8 cellular contexts compared by ENCODE assay signal in the genomic region with DNA sequence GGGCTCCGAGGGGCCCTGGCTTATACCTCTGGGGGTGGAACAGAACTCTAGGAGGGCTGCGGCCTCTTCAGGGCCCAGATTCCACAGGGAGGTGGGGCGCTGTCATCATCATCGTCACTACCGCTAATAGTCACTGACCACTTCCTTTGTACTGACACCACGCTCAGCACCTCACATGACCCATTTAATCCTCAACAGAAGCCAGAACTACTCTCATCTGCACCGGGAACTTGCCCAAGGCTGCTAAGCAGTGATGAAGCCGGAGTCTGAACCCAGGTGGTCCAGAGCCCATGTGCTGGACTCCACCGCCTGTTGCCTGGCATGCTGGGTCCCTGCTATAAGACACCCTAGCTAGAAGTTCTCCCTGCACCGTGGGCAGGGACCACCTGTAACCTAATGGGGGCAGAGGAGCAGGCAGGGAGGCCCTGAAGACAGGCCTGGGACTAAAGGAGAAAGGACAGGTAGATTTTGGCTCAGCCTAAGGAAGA. TPM values are rescaled to one million over a fixed set of nuclear protein-coding genes. Genes with fewer than 3 reads are reported as not detected.
DNase-seq lines count a peak whose midpoint lies in the region; ATAC-seq and TF ChIP-seq lines count a peak whose summit lies in the region.

No MANE protein-coding gene starts in this region.

- TF ChIP-seq CTCF in GM23338 (conservative IDR thresholded peaks at IDR 0.05; ENCODE audit: low read depth in 2 of 2) (no peak), endothelial cell (IDR thresholded peaks at IDR 0.05; ENCODE audit: unreplicated experiment) (no peak), osteoblast (IDR thresholded peaks at IDR 0.05; ENCODE audit: extremely low read depth, low read depth, low read length) (no peak)

- H4K20me1 ChIP-seq in GM23338 (replicated peaks; ENCODE audit: insufficient read depth) (no peaks in the 10 kb centered on the region), osteoblast (ENCODE audit: insufficient read depth, low read length) (no peaks in the 10 kb centered on the region), Karpas-422 (ENCODE audit: insufficient read depth, low read depth, low read length) (no peaks in the 10 kb centered on the region)

- H3K4me1 Mint-ChIP-seq in GM23338 (peaks cover 41% of the 10 kb centered on the region), T-helper 17 cell (peaks cover 21% of the 10 kb centered on the region), endothelial cell (ENCODE audit: unreplicated experiment) (peaks cover 16% of the 10 kb centered on the region)

- peaks cover 44% of the 10 kb centered on the region for H3K4me1 ChIP-seq in GM23338 (ENCODE audit: insufficient read depth)
- H3K4me1 ChIP-seq in osteoblast (ENCODE audit: insufficient read depth, low read length) = peaks cover 13% of the 10 kb centered on the region
- no peaks in the 10 kb centered on the region; the same call in 1 of the 2 replicates for H3K4me1 ChIP-seq in Karpas-422 (ENCODE audit: low read length)

- DNase-seq in GM23338 (ENCODE audit: low spot score) (no peak), T-helper 17 cell (peak in 2 of 3 donors; percentile 19 to 50), endothelial cell (ENCODE audit: low spot score) (no peak), osteoblast (ENCODE audit: insufficient read length, low spot score, missing footprints) (peak; percentile 98), globus pallidus (ENCODE audit: low spot score) (no peak), DMS 273 (lab: John Stamatoyannopoulos, UW; ENCODE audit: unreplicated experiment) (no peak), NCI-H1092 (lab: John Stamatoyannopoulos, UW) (no peak), Karpas-422 (no peak)

- H3K27me3 Mint-ChIP-seq in GM23338 (ENCODE audit: insufficient read depth, low read depth, poor library complexity) (peaks cover 10% of the 10 kb centered on the region), T-helper 17 cell (no peaks in the 10 kb centered on the region), endothelial cell (ENCODE audit: unreplicated experiment) (peaks cover 9% of the 10 kb centered on the region)

- H3K79me2 ChIP-seq in GM23338 (replicated peaks; ENCODE audit: insufficient read depth) = no peaks in the 10 kb centered on the region
- no peaks in the 10 kb centered on the region for H3K79me2 ChIP-seq in osteoblast (ENCODE audit: insufficient read depth, low read length)
- H3K79me2 ChIP-seq in Karpas-422 (ENCODE audit: low read length) = no peaks in the 10 kb centered on the region

- H3K9me3 ChIP-seq in T-helper 17 cell (ENCODE audit: control insufficient read depth, low read length, poor library complexity, severe bottlenecking) (no peaks in the 10 kb centered on the region), osteoblast (ENCODE audit: low read depth, low read length) (no peaks in the 10 kb centered on the region), Karpas-422 (ENCODE audit: low read length) (no peaks in the 10 kb centered on the region)

- H3F3A ChIP-seq in GM23338 (replicated peaks; ENCODE audit: low read depth) = peaks cover 30% of the 10 kb centered on the region

- no peak for ATAC-seq in GM23338
- peak; percentile 71 for ATAC-seq in T-helper 17 cell

- H3K4me3 Mint-ChIP-seq in GM23338 (peak overlapping the region; percentile 65), T-helper 17 cell (peak overlapping the region; percentile 93), endothelial cell (ENCODE audit: unreplicated experiment) (peak overlapping the region; percentile 21)

- peaks cover 3% of the 10 kb centered on the region; the same call in 1 of the 3 replicates for H3K9me3 Mint-ChIP-seq in GM23338
- no peaks in the 10 kb centered on the region for H3K9me3 Mint-ChIP-seq in endothelial cell (ENCODE audit: unreplicated experiment)

- H3K36me3 Mint-ChIP-seq in GM23338 (ENCODE audit: low read depth) (peaks cover 3% of the 10 kb centered on the region; the same call in 1 of the 3 replicates), T-helper 17 cell (ENCODE audit: low read depth) (peaks cover 2% of the 10 kb centered on the region), endothelial cell (ENCODE audit: low read depth, unreplicated experiment) (peaks cover 5% of the 10 kb centered on the region)

- H3K9ac ChIP-seq in Karpas-422 (ENCODE audit: low read length) = no peak overlapping the region

- no peaks in the 10 kb centered on the region for H3K27me3 ChIP-seq in GM23338 (ENCODE audit: insufficient read depth)
- H3K27me3 ChIP-seq in osteoblast (ENCODE audit: insufficient read depth, low read length) = no peaks in the 10 kb centered on the region
- no peaks in the 10 kb centered on the region for H3K27me3 ChIP-seq in Karpas-422 (ENCODE audit: low read length)

- H2AFZ ChIP-seq in GM23338 (peak overlapping the region; percentile 56; the same call in 1 of the 2 replicates), osteoblast (ENCODE audit: low read length) (peak overlapping the region; percentile 36), Karpas-422 (ENCODE audit: low read length) (no peak overlapping the region)

- H3K27ac Mint-ChIP-seq in GM23338 = peak overlapping the region; percentile 85
- H3K27ac Mint-ChIP-seq in T-helper 17 cell = peak overlapping the region; percentile 97
- H3K27ac Mint-ChIP-seq in endothelial cell (ENCODE audit: unreplicated experiment) = peak overlapping the region; percentile 5

- H3K9me2 ChIP-seq in GM23338 (ENCODE audit: insufficient read depth) (no peaks in the 10 kb centered on the region), Karpas-422 (replicated peaks; ENCODE audit: insufficient read depth, low read length) (no peaks in the 10 kb centered on the region)

- H3K4me2 ChIP-seq in GM23338 = peak overlapping the region; percentile 77
- H3K4me2 ChIP-seq in osteoblast (ENCODE audit: insufficient read depth, low read length) = no peak overlapping the region
- H3K4me2 ChIP-seq in Karpas-422 (ENCODE audit: low read depth, low read length, poor library complexity, severe bottlenecking) = no peak overlapping the region

- peak overlapping the region; percentile 46 for H3K4me3 ChIP-seq in GM23338
- no peak overlapping the region for H3K4me3 ChIP-seq in osteoblast (ENCODE audit: insufficient read depth, low read length)
- H3K4me3 ChIP-seq in Karpas-422 (ENCODE audit: low read length) = no peak overlapping the region

- H3K27ac ChIP-seq in GM23338 (ENCODE audit: low read depth) (peak overlapping the region; percentile 65; the same call in 1 of the 2 replicates), osteoblast (ENCODE audit: low read depth, low read length) (peak overlapping the region; percentile 28), Karpas-422 (ENCODE audit: low read length) (no peak overlapping the region)

- H3K36me3 ChIP-seq in GM23338 (ENCODE audit: insufficient read depth) (no peaks in the 10 kb centered on the region), osteoblast (ENCODE audit: insufficient read depth, low read length) (no peaks in the 10 kb centered on the region), Karpas-422 (ENCODE audit: insufficient read depth, low read length) (0 out of 2 replicates have a peak, but pooled peaks cover 8% of the 10 kb centered on the region)

TF ChIP-seq in GM23338, 12 proteins besides CTCF, POLR2A, EP300 and RAD21 (continues in another document):
- TF ChIP-seq CREB1 (CRISPR knock-in tag; IDR thresholded peaks at IDR 0.05; ENCODE audit: low read depth) (no peak), ETS1 (IDR thresholded peaks at IDR 0.05) (no peak), EZH2 (IDR thresholded peaks at IDR 0.05; ENCODE audit: low read depth, unreplicated experiment) (no peak), EZH2phosphoT487 (IDR thresholded peaks at IDR 0.05; ENCODE audit: unreplicated experiment) (no peak)

RNA-seq across cellular contexts. Expression of gene UNC13D, which starts 12.0 kb away (rescaled TPM):
- 3.8 and 5.9 TPM in 2 replicates for total RNA-seq in GM23338 (2014; rRNA removed; shearing (Covaris generic))
- polyA plus RNA-seq in GM23338 (2016; fragmentation: Nextera tagmentation; extraction: Ambion mirVana) = 10.5 and 10.8 TPM in 2 replicates
- total RNA-seq in T-helper 17 cell (100 to 1,000 TPM; 164 TPM), endothelial cell (ENCODE audit: unreplicated experiment) (11.5 TPM), osteoblast (1.1 and 2.1 TPM in 2 replicates)
- 30.9 and 52.5 TPM in 2 replicates for total RNA-seq in Karpas-422 (2014; rRNA removed; shearing (Covaris generic); ENCODE audit: low replicate concordance)

RNA-seq across cellular contexts. Expression of gene WBP2, which starts 22.9 kb away (rescaled TPM):
- 34.9 and 36.2 TPM in 2 replicates for total RNA-seq in GM23338 (2014; rRNA removed; shearing (Covaris generic))
- polyA plus RNA-seq in GM23338 (2016; fragmentation: Nextera tagmentation; extraction: Ambion mirVana) = 59.5 and 63.5 TPM in 2 replicates
- total RNA-seq in T-helper 17 cell (100 to 1,000 TPM in 1 of 2 donors, 10 to 100 TPM in 1; 86.0 to 114 TPM), endothelial cell (ENCODE audit: unreplicated experiment) (69.6 TPM), osteoblast (31.1 and 38.3 TPM in 2 replicates)
- 27.9 and 42.7 TPM in 2 replicates for total RNA-seq in Karpas-422 (2014; rRNA removed; shearing (Covaris generic); ENCODE audit: low replicate concordance)

RNA-seq across cellular contexts. Expression of gene TRIM47, which starts 46.2 kb away (rescaled TPM):
- 9.9 and 12.5 TPM in 2 replicates for total RNA-seq in GM23338 (2014; rRNA removed; shearing (Covaris generic))
- polyA plus RNA-seq in GM23338 (2016; fragmentation: Nextera tagmentation; extraction: Ambion mirVana) = 7.2 TPM in 2 replicates
- total RNA-seq in T-helper 17 cell (1 to 10 TPM; 4.5 to 9.4 TPM), endothelial cell (ENCODE audit: unreplicated experiment) (4.4 TPM), osteoblast (21.7 and 22.4 TPM in 2 replicates)
- 7.9 and 16.4 TPM in 2 replicates for total RNA-seq in Karpas-422 (2014; rRNA removed; shearing (Covaris generic); ENCODE audit: low replicate concordance)

RNA-seq across cellular contexts. Expression of gene UNK, which starts 47.6 kb away (rescaled TPM):
- 65.2 and 67.0 TPM in 2 replicates for total RNA-seq in GM23338 (2014; rRNA removed; shearing (Covaris generic))
- 16.6 and 21.8 TPM in 2 replicates for polyA plus RNA-seq in GM23338 (2016; fragmentation: Nextera tagmentation; extraction: Ambion mirVana)
- total RNA-seq in T-helper 17 cell (10 to 100 TPM; 30.3 to 33.4 TPM), endothelial cell (ENCODE audit: unreplicated experiment) (28.8 TPM), osteoblast (18.5 and 23.6 TPM in 2 replicates)
- total RNA-seq in Karpas-422 (2014; rRNA removed; shearing (Covaris generic); ENCODE audit: low replicate concordance) = 22.9 and 49.0 TPM in 2 replicates

Comparison
In these comparisons a context has a peak if more than half of its experiments do, and no peak if none do; other contexts are left out.
1. DNase-seq: peak in T-helper 17 cell (2 of 3) and osteoblast (single experiment); none in GM23338 (single experiment), endothelial cell (single experiment), globus pallidus (single experiment), DMS 273 (single experiment), NCI-H1092 (single experiment) and Karpas-422 (single experiment).
2. H3K27ac Mint-ChIP-seq: peak in every context shown above with its lines; median percentile 97 in T-helper 17 cell; 85 in GM23338; 5 in endothelial cell.
3. H3K4me3 Mint-ChIP-seq: peak in every context shown above with its lines; median percentile 93 in T-helper 17 cell; 65 in GM23338; 21 in endothelial cell.